ENCODE assay signal across 9 cellular contexts in genomic region chr15:79938143-79938542, GRCh38. TPM values are rescaled to one million over a fixed set of nuclear protein-coding genes. Genes with fewer than 3 reads are reported as not detected.
"Had no signal": no experiment of that assay in that cellular context is flagged by ENCODE, and none has a peak within 500 bp of the region (broad histone marks: within the 10 kb centered on the region; RNA-seq: fewer than 3 reads in every experiment).

No MANE protein-coding gene starts in this region.

- ATAC-seq: GM12878 had no signal

- H3K4me3 ChIP-seq: GM12878 had no signal

- DNase-seq: GDM1, GF-D8 had no signal

- FAIRE-seq: G401.6, GM12878, GM12891, GM12892, GM18507, GM19239 had no signal

RNA-seq across cellular contexts. Expression of gene BCL2A1, which starts 32.9 kb away (rescaled TPM):
- total RNA-seq: G401 had no signal
